31 cellular contexts compared by ENCODE assay signal in the genomic region with DNA sequence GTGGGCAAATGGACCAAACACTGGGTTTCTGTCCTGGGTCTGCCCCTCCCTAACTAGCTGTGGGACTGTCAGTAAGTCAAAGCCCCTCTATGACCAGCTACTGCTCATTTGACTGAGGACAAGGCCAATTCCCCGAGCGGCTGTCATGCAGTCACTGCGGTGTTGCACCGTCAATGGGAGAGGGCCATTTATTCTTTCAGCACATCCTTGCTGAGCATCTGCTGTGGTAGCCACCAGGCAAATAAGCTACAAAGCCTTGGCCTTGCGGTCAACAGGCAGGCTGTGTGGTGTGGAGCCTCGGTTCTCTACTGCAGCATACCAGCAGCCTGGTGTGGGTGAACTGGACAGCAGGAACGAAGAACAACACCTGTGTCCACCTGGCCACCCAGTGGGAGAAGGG. TPM values are rescaled to one million over a fixed set of nuclear protein-coding genes. Genes with fewer than 3 reads are reported as not detected.
DNase-seq lines count a peak whose midpoint lies in the region; ATAC-seq and TF ChIP-seq lines count a peak whose summit lies in the region.
"Had no signal": no experiment of that assay in that cellular context is flagged by ENCODE, and none has a peak within 500 bp of the region (broad histone marks: within the 10 kb centered on the region; RNA-seq: fewer than 3 reads in every experiment).

No MANE protein-coding gene starts in this region.

- DNase-seq in Peyer's patch (peak in 2 of 3 donors; percentile 54 to 55), esophagus muscularis mucosa (ENCODE audit: extremely low spot score) (no peak), SK-N-DZ (ENCODE audit: low spot score) (no peak), GOT3 (lab: John Stamatoyannopoulos, UW) (no peak), superior temporal gyrus (ENCODE audit: extremely low spot score) (no peak), NCI-H524 treated with DMSO at 0.1 percent for 48 hours (lab: John Stamatoyannopoulos, UW) (no peak)
- DNase-seq: activated CD8-positive, alpha-beta T cell treated with anti-CD3 and anti-CD28 coated beads, Interleukin-2, amount 10 ng/mL, durations not matched to agents 7 days and 5 days; activated effector memory CD4-positive, alpha-beta T cell treated with anti-CD3 and anti-CD28 coated beads, Interleukin-2, amount 50 U/mL, for 16 hours; Calu3; cerebellar nuclear complex; DMS79 treated with DMSO at 0.1 percent for 48 hours; GF-D8; GM23248; HFFc6; IMR-90; NCI-H1092; NCI-H187; NCI-H526; nephron progenitor cell; pancreas; retina; SJCRH30; stimulated activated CD4-positive, alpha-beta T cell treated with anti-CD3 and anti-CD28 coated beads, Interleukin-1b, Interleukin-23, amount 100 ng/mL, for 48 hours had no signal

- H3K4me3 ChIP-seq in Peyer's patch (no peak overlapping the region), esophagus muscularis mucosa (no peak overlapping the region), stomach smooth muscle (ENCODE audit: low read length in 2 of 2) (no peak overlapping the region)
- H3K4me3 ChIP-seq: GM23248, mucosa of descending colon, pancreas, SJCRH30, smooth muscle cell had no signal

- TF ChIP-seq EP300 in esophagus muscularis mucosa (IDR thresholded peaks at IDR 0.05), result no peak

- TF ChIP-seq POLR2A in Peyer's patch (IDR thresholded peaks at IDR 0.05) (no peak), esophagus muscularis mucosa (IDR thresholded peaks at IDR 0.05; ENCODE audit: low read depth) (no peak)

- ATAC-seq in GM21528 (IDR thresholded peaks at IDR 0.05; ENCODE audit: low FRiP score, unreplicated experiment), result peak; percentile 3
- ATAC-seq: activated CD8-positive, alpha-beta T cell treated with anti-CD3 and anti-CD28 coated beads, Interleukin-2, amount 10 ng/mL, durations not matched to agents 7 days and 5 days; T-cell had no signal

- TF ChIP-seq CTCF in Peyer's patch (IDR thresholded peaks at IDR 0.05) (no peak), esophagus muscularis mucosa (IDR thresholded peaks at IDR 0.05) (no peak)

- H3K27me3 ChIP-seq in Peyer's patch (no peaks in the 10 kb centered on the region), esophagus muscularis mucosa (no peaks in the 10 kb centered on the region), stomach smooth muscle (ENCODE audit: control insufficient read depth in 1 of 2, insufficient read depth in 2 of 2, low read length in 2 of 2) (no peaks in the 10 kb centered on the region)
- H3K27me3 ChIP-seq: pancreas, SJCRH30 had no signal

- H3K4me1 ChIP-seq in Peyer's patch (peaks cover 0 to 7% (median 3%) of the 10 kb centered on the region in 4 donors), esophagus muscularis mucosa (peaks cover 8 to 42% (median 36%) of the 10 kb centered on the region in 4 donors), stomach smooth muscle (ENCODE audit: control insufficient read depth, insufficient read depth, low read length) (peaks cover 18% of the 10 kb centered on the region)
- H3K4me1 ChIP-seq: pancreas had no signal

- H3K27ac ChIP-seq in Peyer's patch, result peak overlapping the region in 1 of 4 donors; percentile 75
- peak overlapping the region; percentile 50 to 76 (median 58) for H3K27ac ChIP-seq in esophagus muscularis mucosa (replicated peaks in 1 of 4)
- H3K27ac ChIP-seq in stomach smooth muscle (ENCODE audit: low read length), result peak overlapping the region; percentile 46
- H3K27ac ChIP-seq: C4-2B, GM23248, pancreas, SJCRH30 had no signal

- WGBS in esophagus muscularis mucosa, result 100% methylated on average over 5 of the region's 7 CpGs

- H3K36me3 ChIP-seq in Peyer's patch (peaks cover 0 to 91% (median 0%) of the 10 kb centered on the region in 3 donors), esophagus muscularis mucosa (peaks cover 45 to 91% (median 76%) of the 10 kb centered on the region in 4 donors), stomach smooth muscle (ENCODE audit: control insufficient read depth in 2 of 2, insufficient read depth in 2 of 2, low read length in 2 of 2) (peaks cover 33 to 61% of the 10 kb centered on the region in 2 donors)

- H3K9me3 ChIP-seq in Peyer's patch, result no peaks in the 10 kb centered on the region
- no peaks in the 10 kb centered on the region for H3K9me3 ChIP-seq in esophagus muscularis mucosa
- H3K9me3 ChIP-seq in stomach smooth muscle (ENCODE audit: control insufficient read depth in 2 of 2, low read length in 2 of 2), result no peaks in the 10 kb centered on the region
- H3K9me3 ChIP-seq: mucosa of descending colon, pancreas, SJCRH30 had no signal

- H3K9ac ChIP-seq in stomach smooth muscle (ENCODE audit: low read length in 2 of 2), result no peak overlapping the region
- H3K9ac ChIP-seq: GM23248 had no signal

- intact Hi-C loops in esophagus muscularis mucosa (cut with DNase I), result no loop called here

RNA-seq across cellular contexts. Expression of a gene that starts 25.8 kb away (rescaled TPM):
- total RNA-seq in Peyer's patch (not detected), esophagus muscularis mucosa (under 1 TPM in 3 of 4 donors, not detected in 1; 0.46 to 0.83 (median 0.50) TPM)
- polyA plus RNA-seq in SK-N-DZ (2014; cell fraction: cytosol; rRNA removed), result not detected in 2 replicates
- not detected in 2 replicates for polyA plus RNA-seq in SK-N-DZ (2014; cell fraction: nucleus; rRNA removed)
- total RNA-seq: activated CD8-positive, alpha-beta T cell treated with anti-CD3 and anti-CD28 coated beads, Interleukin-2, amount 10 ng/mL, durations not matched to agents 7 days and 5 days; Calu3; GM23248; IMR-90; lower leg skin; mucosa of descending colon; smooth muscle cell had no signal
- polyA plus RNA-seq: keratinocyte had no signal

Comparison
In these comparisons a context has a peak if more than half of its experiments do, and no peak if none do; other contexts are left out.
1. DNase-seq: peak in Peyer's patch (2 of 3); none in esophagus muscularis mucosa (single experiment), SK-N-DZ (single experiment), GOT3 (single experiment), superior temporal gyrus (single experiment) and NCI-H524 treated with DMSO at 0.1 percent for 48 hours (single experiment).